8 cellular contexts compared by ENCODE assay signal in the genomic region with DNA sequence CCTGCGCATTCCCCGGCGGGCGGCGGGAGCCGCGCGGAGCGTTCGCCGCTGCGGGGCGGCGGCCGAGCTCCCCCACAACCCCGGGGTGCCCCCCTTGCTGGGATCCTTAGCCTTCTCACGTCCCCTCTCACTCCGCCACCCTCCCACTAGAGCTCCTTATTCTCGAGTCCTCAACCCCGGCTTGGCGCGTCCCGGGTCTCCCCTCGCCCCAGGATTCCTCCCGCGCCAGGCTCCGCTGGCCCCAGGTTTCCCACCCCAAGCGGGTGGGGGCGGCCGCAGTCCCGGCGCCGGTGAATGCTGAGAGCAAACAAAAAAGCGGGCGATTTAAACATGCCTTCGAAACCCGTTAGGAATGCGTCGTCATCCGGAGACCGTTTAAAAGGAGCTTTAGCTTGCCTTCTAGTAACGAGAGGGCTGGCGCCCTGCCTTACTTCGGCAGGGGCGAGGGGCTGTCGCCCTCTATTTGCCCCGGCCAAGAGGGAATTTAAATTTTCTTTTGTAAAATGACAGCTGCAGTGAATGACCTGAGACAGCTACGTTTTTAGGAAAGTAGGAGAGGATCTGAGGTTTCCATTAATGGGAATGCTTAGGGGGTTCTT. TPM values are rescaled to one million over a fixed set of nuclear protein-coding genes. Genes with fewer than 3 reads are reported as not detected.
A peak's percentile ranks its signal among the peaks of the same experiment; 100 is the strongest.
DNase-seq lines count a peak whose midpoint lies in the region; ATAC-seq and TF ChIP-seq lines count a peak whose summit lies in the region.

No MANE protein-coding gene starts in this region.

- no peaks in the 10 kb centered on the region for H3K9me3 ChIP-seq in fibroblast of lung (ENCODE audit: control insufficient read depth, insufficient read depth, low read depth, low read length)

- DNase-seq in ACHN = peak; percentile 69
- DNase-seq in GM10248 (ENCODE audit: extremely low spot score) = peak; percentile 40
- DNase-seq in NCI-H1694 (lab: John Stamatoyannopoulos, UW) = peak; percentile 40
- DNase-seq in activated T-cell treated with anti-CD3 and anti-CD28 coated beads for 4 hours = peak; percentile 17
- DNase-seq in fibroblast of lung (ENCODE audit: low read depth in 2 of 2) = peak; percentile 71 to 81

- H3K4me2 ChIP-seq in fibroblast of lung (ENCODE audit: extremely low read depth, insufficient read depth, low read length) = peak overlapping the region; percentile 98

- POLR2A ChIA-PET in GM10248 (lab: Yijun Ruan, JAX) = interaction anchor here (0.9 to 1.8 kb wide), 4 partner anchors 8 to 283 kb away, joined by 3 to 8 read pairs (median 6); partner anchors contain the start of gene C4orf33

- peak overlapping the region; percentile 75 to 89 (median 84) for H3K4me3 ChIP-seq in fibroblast of lung (replicated peaks in 1 of 4; ENCODE audit: control extremely low read depth in 1 of 4, insufficient read depth in 1 of 4, low read depth in 3 of 4, low read length in 4 of 4)

- in situ Hi-C loops in ACHN (cut with HindIII; ENCODE audit: low pct_ligation_motif_present, low pct_unique_long_range_greater_than_20kb, low sequenced_read_pairs) = no loop called here

- H3K9me3 Mint-ChIP-seq in nephron = no peaks in the 10 kb centered on the region

- TF ChIP-seq CTCF in GM10248 (IDR thresholded peaks at IDR 0.05; ENCODE audit: control extremely low read depth, extremely low read depth, low read depth, missing control alignments) (no peak), fibroblast of lung (conservative IDR thresholded peaks at IDR 0.05 in 1 of 2, IDR thresholded peaks at IDR 0.05 in 1 of 2; ENCODE audit: low read depth in 1 of 2, low read length in 2 of 2) (no peak), nephron (IDR thresholded peaks at IDR 0.05; ENCODE audit: unreplicated experiment in 3 of 3) (no peak)

- peak overlapping the region; percentile 85 to 88 (median 87) for H3K4me3 Mint-ChIP-seq in nephron

- H3K27ac Mint-ChIP-seq in nephron = peak overlapping the region; percentile 16 to 82 (median 37)

- H3K4me1 ChIP-seq in fibroblast of lung (ENCODE audit: control insufficient read depth, extremely low read depth, insufficient read depth, low read length) = peaks cover 4% of the 10 kb centered on the region

- peak overlapping the region; percentile 95 for H3K27ac ChIP-seq in fibroblast of lung (ENCODE audit: insufficient read depth, low read length)

- ATAC-seq in HG02798 (IDR thresholded peaks at IDR 0.05; ENCODE audit: poor library complexity, unreplicated experiment) (peak; percentile 1), HG02970 (IDR thresholded peaks at IDR 0.05; ENCODE audit: low FRiP score, unreplicated experiment) (no peak)

- H3K9ac ChIP-seq in fibroblast of lung (ENCODE audit: insufficient read depth, low read length) = peak overlapping the region; percentile 92

- CTCF ChIA-PET in GM10248 (lab: Yijun Ruan, JAX) = interaction anchor here (0.6 to 4.1 kb wide), 10 partner anchors 9 to 281 kb away, joined by 3 to 25 read pairs (median 3); partner anchors contain the start of gene SCLT1

- no peak overlapping the region for H2AFZ ChIP-seq in fibroblast of lung (ENCODE audit: low read length)

- no peaks in the 10 kb centered on the region for H4K20me1 ChIP-seq in fibroblast of lung (ENCODE audit: control insufficient read depth, extremely low read depth, insufficient read depth, low read length)

- no peaks in the 10 kb centered on the region for H3K36me3 ChIP-seq in fibroblast of lung (ENCODE audit: control insufficient read depth, insufficient read depth, low read length)

- H3K36me3 Mint-ChIP-seq in nephron (ENCODE audit: low read depth) = no peaks in the 10 kb centered on the region

- peaks cover 3% of the 10 kb centered on the region for H3K27me3 Mint-ChIP-seq in nephron (ENCODE audit: low read depth)

- peaks cover 17% of the 10 kb centered on the region for H3K4me1 Mint-ChIP-seq in nephron

- peaks cover 56% of the 10 kb centered on the region for H3K79me2 ChIP-seq in fibroblast of lung (ENCODE audit: control insufficient read depth, insufficient read depth, low read length)

- no peaks in the 10 kb centered on the region for H3K27me3 ChIP-seq in fibroblast of lung (ENCODE audit: control insufficient read depth, insufficient read depth, low read length)

RNA-seq across cellular contexts. Expression of gene JADE1, which starts 3.0 kb away (rescaled TPM):
- total RNA-seq in fibroblast of lung = 27.7 and 49.9 TPM in 2 replicates
- polyA plus RNA-seq in fibroblast of lung = 28.6 and 36.2 TPM in 2 replicates
- 24.9 and 31.6 TPM in 2 replicates for polyA plus RNA-seq in fibroblast of lung (2012)
- polyA minus RNA-seq in fibroblast of lung (ENCODE audit: low replicate concordance) = 37.3 and 87.1 TPM in 2 replicates

Comparison
In these comparisons a context has a peak if more than half of its experiments do, and no peak if none do; other contexts are left out.
1. DNase-seq: peak in every context shown above with its lines; median percentile 76 in fibroblast of lung; 69 in ACHN; 40 in GM10248; 40 in NCI-H1694; 17 in activated T-cell treated with anti-CD3 and anti-CD28 coated beads for 4 hours.